ENCODE assay signal across 1 cellular context in the genomic region with DNA sequence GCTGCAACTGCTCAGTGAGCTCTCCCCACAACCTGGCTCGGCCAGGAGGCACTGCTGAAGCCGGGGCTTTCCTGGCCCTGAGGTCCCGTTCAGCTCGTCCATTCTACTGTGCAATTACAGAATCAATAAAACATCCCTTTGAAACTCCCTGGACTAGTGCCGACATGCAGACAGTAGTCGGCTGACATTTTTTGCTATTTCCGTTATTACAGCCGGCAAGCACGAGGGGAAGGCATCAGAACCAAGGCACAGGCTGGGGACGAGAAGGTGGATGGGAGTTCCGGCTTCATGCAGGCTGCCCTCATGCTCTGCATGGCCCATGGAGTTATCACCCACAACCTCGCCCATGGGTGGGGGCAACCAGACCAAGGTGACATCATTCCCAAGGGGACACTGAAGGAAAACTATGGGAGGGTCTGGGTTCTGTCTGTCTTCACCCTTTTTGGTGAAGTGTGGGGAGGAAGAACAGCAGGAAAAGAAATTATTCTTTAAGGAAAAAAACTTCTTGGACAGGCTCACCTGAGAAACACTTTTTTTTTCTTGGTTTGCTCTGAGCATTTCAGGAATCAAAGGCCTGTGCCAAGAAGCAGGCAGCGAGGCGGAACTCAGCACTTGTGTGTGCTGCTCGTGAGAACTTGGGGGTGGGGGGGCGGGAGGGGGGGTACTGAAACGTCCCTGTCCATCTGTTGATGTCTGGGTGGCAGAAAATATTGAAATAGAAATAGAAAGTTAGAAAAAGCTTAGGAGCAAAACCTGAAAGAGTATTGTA.
TF ChIP-seq lines count a peak whose summit lies in the region.

No MANE protein-coding gene starts in this region.

TF ChIP-seq in IMR-90, 13 proteins besides CTCF, POLR2A, EP300 and RAD21 (continued from another document):
- no peak for TF ChIP-seq RCOR1 (IDR thresholded peaks at IDR 0.05; ENCODE audit: insufficient replicate concordance, low read length)
- no peak for TF ChIP-seq SMC3 (IDR thresholded peaks at IDR 0.05; ENCODE audit: low read depth, low read length)
- no peak for TF ChIP-seq MAFK (IDR thresholded peaks at IDR 0.05; ENCODE audit: low read depth, low read length)
